Comparison of ENCODE assay signal across 1 cellular context in the genomic region with DNA sequence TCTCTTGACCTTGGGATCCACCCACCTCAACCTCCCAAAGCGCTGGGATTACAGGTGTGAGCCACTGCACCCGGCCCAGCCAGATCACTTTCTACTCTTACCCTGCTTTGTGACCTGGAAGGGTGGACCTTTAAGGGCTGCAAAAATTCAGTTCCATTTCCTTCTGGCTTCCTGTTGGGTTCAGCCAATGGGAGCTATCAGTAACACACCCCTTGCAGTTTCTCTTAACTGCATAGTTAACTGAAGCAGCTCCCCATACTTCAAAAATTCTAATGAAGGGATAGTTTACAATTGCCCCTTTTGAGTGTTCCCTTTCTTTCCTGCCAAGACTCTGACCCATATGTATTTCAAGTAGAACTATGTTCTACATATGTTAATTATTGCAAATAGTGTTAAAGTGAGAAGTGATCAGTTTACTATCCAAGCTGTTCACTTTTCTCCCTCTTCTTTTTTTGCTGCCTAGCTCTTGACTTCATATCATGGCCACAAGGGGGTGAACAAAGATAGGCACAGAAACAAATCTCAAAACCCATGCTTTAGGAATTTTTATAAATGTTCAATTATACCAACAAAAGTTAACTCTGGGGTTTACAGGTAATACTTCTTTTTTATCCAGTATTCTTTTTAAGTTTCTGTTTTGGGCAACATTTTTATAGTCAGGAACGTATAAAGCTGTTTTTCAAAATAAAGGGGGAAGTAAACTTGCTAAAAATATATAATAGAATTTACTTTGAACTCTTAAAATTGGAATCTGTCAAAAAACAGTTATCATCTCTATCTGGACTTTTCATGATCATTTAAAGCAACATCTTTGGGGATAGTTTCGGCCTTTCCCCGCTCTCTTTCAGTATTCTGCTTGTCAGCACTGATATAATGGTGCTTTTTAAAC.
A peak's percentile ranks its signal among the peaks of the same experiment; 100 is the strongest.
TF ChIP-seq lines count a peak whose summit lies in the region.

No MANE protein-coding gene starts in this region.

TF ChIP-seq in HepG2, 621 proteins besides CTCF, POLR2A, EP300 and RAD21:
- TF ChIP-seq MED1 (CRISPR knock-in tag; IDR thresholded peaks at IDR 0.05) = no peak
- no peak for TF ChIP-seq ZNF468 (CRISPR knock-in tag; IDR thresholded peaks at IDR 0.05)
- TF ChIP-seq SMC3 (IDR thresholded peaks at IDR 0.05; ENCODE audit: low read length) = peak; percentile 59
- no peak for TF ChIP-seq ZNF530 (CRISPR knock-in tag; IDR thresholded peaks at IDR 0.05; ENCODE audit: low read depth)
- TF ChIP-seq STAG1 (CRISPR knock-in tag; IDR thresholded peaks at IDR 0.05) = peak; percentile 81
- no peak for TF ChIP-seq YY1 (IDR thresholded peaks at IDR 0.05; ENCODE audit: insufficient read depth, insufficient replicate concordance, low read depth, low read length)
